ENCODE assay signal across 36 cellular contexts in the genomic region with DNA sequence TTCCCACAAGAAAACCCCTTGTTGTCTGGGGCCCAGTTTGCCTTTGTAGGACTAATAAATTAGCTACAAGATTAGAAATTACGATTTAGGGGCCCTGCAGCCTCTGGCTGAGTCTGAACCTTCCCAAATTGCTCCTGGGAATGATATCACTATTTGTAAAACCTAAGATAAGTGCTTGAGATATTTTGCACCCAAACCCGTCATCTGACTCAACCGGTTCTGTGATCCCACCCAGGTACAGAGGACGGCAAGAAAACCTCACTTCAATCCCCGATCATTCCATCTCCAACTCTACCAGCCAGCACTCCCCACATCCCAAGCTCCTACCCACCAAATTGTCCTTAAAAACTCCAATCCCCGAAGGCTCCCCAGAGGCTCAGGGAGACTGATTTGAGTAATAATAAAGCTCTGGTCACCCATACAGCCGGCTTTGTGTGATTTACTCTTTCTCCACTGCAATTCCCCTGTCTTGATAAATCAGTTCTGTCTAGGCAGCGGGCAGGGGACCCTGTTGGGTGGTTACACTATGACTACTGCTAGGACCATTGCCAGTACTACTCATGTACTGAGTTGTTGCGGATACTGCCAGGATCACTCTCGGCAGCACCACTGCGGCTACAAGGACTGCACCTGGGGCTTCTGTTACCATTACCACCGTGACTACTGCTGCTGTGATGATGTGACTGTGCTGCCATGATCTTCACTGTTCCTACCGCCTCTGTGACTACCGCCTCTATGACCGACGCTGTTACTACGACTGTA.
"Had no signal": no experiment of that assay in that cellular context is flagged by ENCODE, and none has a peak within 500 bp of the region (broad histone marks: within the 10 kb centered on the region; RNA-seq: fewer than 3 reads in every experiment).

No MANE protein-coding gene starts in this region.

- ATAC-seq: activated naive CD4-positive, alpha-beta T cell treated with anti-CD3 and anti-CD28 coated beads, Interleukin-2, amount 50 U/mL, for 72 hours; activated T-helper 17 cell treated with anti-CD3 and anti-CD28 coated beads, Interleukin-2, amount 50 U/mL, for 72 hours; body of pancreas; gastroesophageal sphincter; left colon; naive thymus-derived CD8-positive, alpha-beta T cell; psoas muscle had no signal

- H3K36me3 ChIP-seq: adrenal gland, cardiac muscle cell, gastroesophageal sphincter, right atrium auricular region, spleen, thoracic aorta, upper lobe of left lung, vagina, WERI-Rb-1 had no signal

- H3K27me3 ChIP-seq: adrenal gland, cardiac muscle cell, gastroesophageal sphincter, right atrium auricular region, spleen, upper lobe of left lung, vagina had no signal

- H3K36me3 Mint-ChIP-seq: activated naive CD4-positive, alpha-beta T cell treated with anti-CD3 and anti-CD28 coated beads, Interleukin-2, amount 50 U/mL, for 72 hours; naive thymus-derived CD8-positive, alpha-beta T cell had no signal

- H3K27ac ChIP-seq: adrenal gland, body of pancreas, cardiac muscle cell, coronary artery, dorsolateral prefrontal cortex, gastroesophageal sphincter, parathyroid adenoma, psoas muscle, right atrium auricular region, spleen, thoracic aorta, upper lobe of left lung, vagina, WERI-Rb-1 had no signal

- H3K27ac Mint-ChIP-seq: activated naive CD4-positive, alpha-beta T cell treated with anti-CD3 and anti-CD28 coated beads, Interleukin-2, amount 50 U/mL, for 72 hours; activated T-helper 17 cell treated with anti-CD3 and anti-CD28 coated beads, Interleukin-2, amount 50 U/mL, for 72 hours; stimulated activated naive CD8-positive, alpha-beta T cell treated with anti-CD3 and anti-CD28 coated beads, Interleukin-15, Interleukin-2, amounts not matched to agents 100 ng/mL and 50 ng/mL, for 24 hours; T-helper 1 cell treated with Interleukin-12 subunit alpha and Interleukin-12 subunit beta and Interleukin-4 antibody, amounts not matched to agents 30 μg/mL and 1 μg/mL, for 36 hours had no signal

- H3K9me3 ChIP-seq: adrenal gland, body of pancreas, gastroesophageal sphincter, psoas muscle, right atrium auricular region, SK-N-SH, spleen, thoracic aorta, upper lobe of left lung, vagina had no signal

- H3K9me3 Mint-ChIP-seq: activated T-helper 17 cell treated with anti-CD3 and anti-CD28 coated beads, Interleukin-2, amount 50 U/mL, for 72 hours; naive thymus-derived CD8-positive, alpha-beta T cell had no signal

- H3K4me3 ChIP-seq: adrenal gland, body of pancreas, cardiac muscle cell, coronary artery, dorsolateral prefrontal cortex, gastroesophageal sphincter, psoas muscle, right atrium auricular region, spleen, thoracic aorta, upper lobe of left lung, vagina had no signal

- DNase-seq: activated CD4-positive, alpha-beta T cell treated with anti-CD3 and anti-CD28 coated beads, Interleukin-2, amount 50 U/mL, for 4 hours; activated CD4-positive, CD25-positive, alpha-beta regulatory T cell treated with anti-CD3 and anti-CD28 coated beads, Interleukin-2, amount 50 U/mL, for 72 hours; activated CD8-positive, alpha-beta memory T cell treated with anti-CD3 and anti-CD28 coated beads for 24 hours; activated CD8-positive, alpha-beta memory T cell treated with anti-CD3 and anti-CD28 coated beads, Interleukin-2, amount 50 U/mL, for 4 hours; activated gamma-delta T cell treated with Interleukin-2 at 50 U/mL for 16 hours; activated T-cell treated with anti-CD3 and anti-CD28 coated beads, Interleukin-2, amount 50 U/mL, for 1 hour; adrenal gland; aorta; body of pancreas; cerebellar nuclear complex; dorsolateral prefrontal cortex; effector memory CD4-positive, alpha-beta T cell; hippocampal formation; left colon; mammary epithelial cell; naive thymus-derived CD8-positive, alpha-beta T cell; occipital lobe; psoas muscle; SK-N-SH; spleen; SW 1271; T1000; upper lobe of left lung; WERI-Rb-1 had no signal

- H3K4me2 ChIP-seq: SK-N-SH had no signal

- H3K4me3 Mint-ChIP-seq: activated T-helper 17 cell treated with anti-CD3 and anti-CD28 coated beads, Interleukin-2, amount 50 U/mL, for 72 hours; naive thymus-derived CD8-positive, alpha-beta T cell; neural crest cell; stimulated activated naive CD8-positive, alpha-beta T cell treated with anti-CD3 and anti-CD28 coated beads, Interleukin-15, Interleukin-2, amounts not matched to agents 100 ng/mL and 50 ng/mL, for 24 hours; T-helper 1 cell treated with Interleukin-12 subunit alpha and Interleukin-12 subunit beta and Interleukin-4 antibody, amounts not matched to agents 30 μg/mL and 1 μg/mL, for 36 hours had no signal

- H2AFZ ChIP-seq: parathyroid adenoma had no signal

- H3K4me1 ChIP-seq: adrenal gland, body of pancreas, parathyroid adenoma, psoas muscle, right atrium auricular region, upper lobe of left lung had no signal

- H3K27me3 Mint-ChIP-seq: stimulated activated naive CD8-positive, alpha-beta T cell treated with anti-CD3 and anti-CD28 coated beads, Interleukin-15, Interleukin-2, amounts not matched to agents 100 ng/mL and 50 ng/mL, for 24 hours had no signal

- H3K9ac ChIP-seq: parathyroid adenoma, SK-N-SH had no signal

- H3K79me2 ChIP-seq: parathyroid adenoma had no signal
